ENCODE assay signal across 13 cellular contexts in the genomic region with DNA sequence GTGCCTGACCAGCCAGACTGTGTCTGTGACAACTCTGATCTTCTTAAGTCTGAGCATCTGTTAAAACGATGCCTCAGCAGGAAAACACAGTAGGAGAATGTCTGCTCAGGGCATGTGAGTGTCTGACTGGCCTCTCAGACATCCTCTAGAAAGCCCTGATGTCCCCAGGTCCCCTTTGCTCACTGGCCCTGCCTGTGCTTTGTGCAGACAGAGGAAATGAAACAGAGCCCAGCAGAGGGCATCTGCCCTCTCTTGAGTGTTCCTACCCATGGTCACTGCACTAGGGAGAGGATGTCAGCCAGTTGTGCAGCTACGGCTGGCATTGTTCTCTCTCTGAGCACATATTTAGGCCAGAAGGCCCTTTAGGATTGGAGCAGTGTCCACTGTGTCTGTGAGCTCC. TPM values are rescaled to one million over a fixed set of nuclear protein-coding genes. Genes with fewer than 3 reads are reported as not detected.
DNase-seq lines count a peak whose midpoint lies in the region; TF ChIP-seq lines count a peak whose summit lies in the region.
"Had no signal": no experiment of that assay in that cellular context is flagged by ENCODE, and none has a peak within 500 bp of the region (broad histone marks: within the 10 kb centered on the region; RNA-seq: fewer than 3 reads in every experiment).

No MANE protein-coding gene starts in this region.

- H3K4me3 ChIP-seq in Loucy (ENCODE audit: low read length, poor library complexity, severe bottlenecking) (no peak overlapping the region), neural progenitor cell (no peak overlapping the region), OCI-LY7 (ENCODE audit: low read depth, low read length, poor library complexity, severe bottlenecking) (no peak overlapping the region)

- H3K27me3 Mint-ChIP-seq in neural progenitor cell (ENCODE audit: insufficient read depth, low read depth), result no peaks in the 10 kb centered on the region
- H3K27me3 Mint-ChIP-seq: activated CD4-positive, alpha-beta T cell treated with anti-CD3 and anti-CD28 coated beads, Interleukin-2, amount 10 ng/mL, durations not matched to agents 7 days and 5 days had no signal

- no peak overlapping the region for H3K27ac ChIP-seq in neural progenitor cell
- H3K27ac ChIP-seq in OCI-LY7 (ENCODE audit: low read depth, low read length, poor library complexity, severe bottlenecking), result no peak overlapping the region

- CTCF ChIA-PET in OCI-LY7 (lab: Charles Lee; ENCODE audit: unreplicated experiment), result no interaction called here

- H2AFZ ChIP-seq in Loucy (ENCODE audit: low read length) (no peak overlapping the region), neural progenitor cell (replicated peaks) (no peak overlapping the region), OCI-LY7 (ENCODE audit: low read length) (no peak overlapping the region)

- no peaks in the 10 kb centered on the region for H3K36me3 Mint-ChIP-seq in neural progenitor cell
- H3K36me3 Mint-ChIP-seq: CD8-positive, alpha-beta memory T cell had no signal

- intact Hi-C loops in OCI-LY7 (cut with micrococcal nuclease; ENCODE audit: unreplicated experiment), result no loop called here

- H3K79me2 ChIP-seq in Loucy (ENCODE audit: insufficient read depth, low read length), result no peaks in the 10 kb centered on the region
- no peaks in the 10 kb centered on the region for H3K79me2 ChIP-seq in neural progenitor cell (ENCODE audit: low read depth)
- no peaks in the 10 kb centered on the region for H3K79me2 ChIP-seq in OCI-LY7 (ENCODE audit: insufficient read depth, low read depth, low read length)

- TF ChIP-seq CTCF in Loucy (conservative IDR thresholded peaks at IDR 0.05; ENCODE audit: low read length) (peak; percentile 41; the same call in 1 of the 2 replicates), neural progenitor cell (IDR thresholded peaks at IDR 0.05) (peak; percentile 31), OCI-LY7 (conservative IDR thresholded peaks at IDR 0.05; ENCODE audit: low read length) (no peak)

- H3K9ac ChIP-seq in Loucy (ENCODE audit: low read depth, low read length, poor library complexity, severe bottlenecking) (no peak overlapping the region), neural progenitor cell (no peak overlapping the region)

- H3K27ac Mint-ChIP-seq in neural progenitor cell, result no peak overlapping the region
- H3K27ac Mint-ChIP-seq: activated CD4-positive, alpha-beta T cell treated with anti-CD3 and anti-CD28 coated beads, Interleukin-2, amount 10 ng/mL, durations not matched to agents 7 days and 5 days; CD8-positive, alpha-beta memory T cell; T-helper 1 cell treated with Interleukin-12 subunit alpha and Interleukin-12 subunit beta and Interleukin-4 antibody, amounts not matched to agents 30 μg/mL and 1 μg/mL, for 36 hours had no signal

- H3K9me2 ChIP-seq in Loucy (replicated peaks; ENCODE audit: low read depth, low read length), result no peaks in the 10 kb centered on the region
- no peaks in the 10 kb centered on the region for H3K9me2 ChIP-seq in OCI-LY7 (ENCODE audit: insufficient read depth, low read length)

- no peaks in the 10 kb centered on the region for H3K9me3 ChIP-seq in Loucy (ENCODE audit: insufficient read depth, low read depth, low read length)
- H3K9me3 ChIP-seq in neural progenitor cell (ENCODE audit: low read depth), result no peaks in the 10 kb centered on the region
- H3K9me3 ChIP-seq in OCI-LY7 (ENCODE audit: low read length), result no peaks in the 10 kb centered on the region

- H3K4me1 ChIP-seq in Loucy (ENCODE audit: insufficient read depth, low read length, poor library complexity, severe bottlenecking) (no peaks in the 10 kb centered on the region), neural progenitor cell (peaks cover 7% of the 10 kb centered on the region), OCI-LY7 (ENCODE audit: insufficient read depth, low read length, poor library complexity, severe bottlenecking) (no peaks in the 10 kb centered on the region)

- H3F3A ChIP-seq in Loucy (ENCODE audit: low read depth) (no peaks in the 10 kb centered on the region), neural progenitor cell (ENCODE audit: low read depth) (no peaks in the 10 kb centered on the region)

- no peaks in the 10 kb centered on the region for H3K36me3 ChIP-seq in Loucy (ENCODE audit: insufficient read depth, low read length)
- H3K36me3 ChIP-seq in neural progenitor cell, result no peaks in the 10 kb centered on the region
- H3K36me3 ChIP-seq in OCI-LY7 (ENCODE audit: insufficient read depth, low read length), result no peaks in the 10 kb centered on the region

- no TSS peak for BruUV-seq in OCI-LY7 (replicated peaks; lab: Mats Ljungman, UMichigan)

- peak; percentile 37 for DNase-seq in ELF-1 (ENCODE audit: low read depth, low spot score)
- DNase-seq in ecto neural progenitor cell (ENCODE audit: low spot score), result peak; percentile 51
- peak; percentile 50 for DNase-seq in neural progenitor cell (ENCODE audit: low spot score)
- no peak for DNase-seq in NCI-H2081 treated with DMSO at 0.1 percent for 48 hours (lab: John Stamatoyannopoulos, UW)
- DNase-seq in activated naive CD4-positive, alpha-beta T cell treated with anti-CD3 and anti-CD28 coated beads, Interleukin-2, amount 50 U/mL, for 16 hours, result no peak
- DNase-seq in OCI-LY7 (ENCODE audit: low spot score), result no peak
- DNase-seq: activated CD4-positive, alpha-beta T cell treated with anti-CD3 and anti-CD28 coated beads, Interleukin-2, amount 10 ng/mL, durations not matched to agents 7 days and 5 days; CD8-positive, alpha-beta memory T cell; central memory CD4-positive, alpha-beta T cell; NCI-H1930; right cardiac atrium had no signal

- no peak overlapping the region for H3K4me3 Mint-ChIP-seq in neural progenitor cell
- H3K4me3 Mint-ChIP-seq: activated CD4-positive, alpha-beta T cell treated with anti-CD3 and anti-CD28 coated beads, Interleukin-2, amount 10 ng/mL, durations not matched to agents 7 days and 5 days; CD8-positive, alpha-beta memory T cell; T-helper 1 cell treated with Interleukin-12 subunit alpha and Interleukin-12 subunit beta and Interleukin-4 antibody, amounts not matched to agents 30 μg/mL and 1 μg/mL, for 36 hours had no signal

- H4K20me1 ChIP-seq in Loucy (ENCODE audit: insufficient read depth, low read length, poor library complexity, severe bottlenecking) (no peaks in the 10 kb centered on the region), neural progenitor cell (ENCODE audit: low read depth) (no peaks in the 10 kb centered on the region), OCI-LY7 (ENCODE audit: insufficient read depth, low read length) (no peaks in the 10 kb centered on the region)

- H3K27me3 ChIP-seq in Loucy (ENCODE audit: insufficient read depth, low read length, poor library complexity, severe bottlenecking) (no peaks in the 10 kb centered on the region), neural progenitor cell (no peaks in the 10 kb centered on the region)

- peaks cover 8% of the 10 kb centered on the region for H3K4me1 Mint-ChIP-seq in neural progenitor cell
- H3K4me1 Mint-ChIP-seq: activated CD4-positive, alpha-beta T cell treated with anti-CD3 and anti-CD28 coated beads, Interleukin-2, amount 10 ng/mL, durations not matched to agents 7 days and 5 days; CD8-positive, alpha-beta memory T cell had no signal

- POLR2A ChIA-PET in OCI-LY7 (lab: Charles Lee), result interaction anchor here (0.6 kb wide), 1 partner anchor 1525 kb away, joined by 6 read pairs; no protein-coding TSS in a partner anchor

- H3K4me2 ChIP-seq in Loucy (ENCODE audit: low read depth, low read length, poor library complexity, severe bottlenecking) (no peak overlapping the region), neural progenitor cell (no peak overlapping the region), OCI-LY7 (ENCODE audit: low read length) (no peak overlapping the region)

- H3K9me3 Mint-ChIP-seq in neural progenitor cell, result no peaks in the 10 kb centered on the region
- H3K9me3 Mint-ChIP-seq: activated CD4-positive, alpha-beta T cell treated with anti-CD3 and anti-CD28 coated beads, Interleukin-2, amount 10 ng/mL, durations not matched to agents 7 days and 5 days; T-helper 1 cell treated with Interleukin-12 subunit alpha and Interleukin-12 subunit beta and Interleukin-4 antibody, amounts not matched to agents 30 μg/mL and 1 μg/mL, for 36 hours had no signal

RNA-seq across cellular contexts. Expression of gene TRPC7, which starts 56.9 kb away (rescaled TPM):
- total RNA-seq in neural progenitor cell (ENCODE audit: low replicate concordance), result not detected in 2 replicates
- not detected in 2 replicates for total RNA-seq in OCI-LY7 (2014; rRNA removed; shearing (Covaris generic))
- total RNA-seq in OCI-LY7 (2022), result not detected in 2 replicates
- total RNA-seq: activated CD4-positive, alpha-beta T cell treated with anti-CD3 and anti-CD28 coated beads, Interleukin-2, amount 10 ng/mL, durations not matched to agents 7 days and 5 days; CD8-positive, alpha-beta memory T cell; right cardiac atrium had no signal

Comparison
In these comparisons a context has a peak if more than half of its experiments do, and no peak if none do; other contexts are left out.
1. DNase-seq: peak in ELF-1 (single experiment), ecto neural progenitor cell (single experiment) and neural progenitor cell (single experiment); none in NCI-H2081 treated with DMSO at 0.1 percent for 48 hours (single experiment), activated naive CD4-positive, alpha-beta T cell treated with anti-CD3 and anti-CD28 coated beads, Interleukin-2, amount 50 U/mL, for 16 hours (single experiment) and OCI-LY7 (single experiment).